Comparison of ENCODE assay signal across 30 cellular contexts in the genomic region with DNA sequence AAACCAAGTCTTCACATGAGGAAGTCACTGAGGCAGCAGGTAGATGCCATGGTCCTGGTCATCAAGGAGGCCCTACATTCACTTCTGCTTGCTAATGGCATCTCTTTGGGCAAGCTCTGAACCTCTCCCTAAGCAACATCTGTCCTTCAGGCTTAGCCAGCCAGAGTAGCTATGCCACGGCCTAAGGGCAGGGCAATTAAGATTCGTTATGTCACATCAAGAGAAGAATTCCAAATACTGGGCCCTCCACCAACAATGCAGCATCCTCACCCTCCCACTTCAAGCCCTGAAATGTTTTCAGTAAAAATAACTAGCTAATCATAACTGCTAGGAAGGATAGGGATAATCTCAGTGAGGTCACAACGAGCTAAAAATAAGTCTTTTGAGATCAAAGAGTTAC.
"Had no signal": no experiment of that assay in that cellular context is flagged by ENCODE, and none has a peak within 500 bp of the region (broad histone marks: within the 10 kb centered on the region; RNA-seq: fewer than 3 reads in every experiment).

No MANE protein-coding gene starts in this region.

- H3K27me3 Mint-ChIP-seq: activated CD4-positive, alpha-beta memory T cell treated with anti-CD3 and anti-CD28 coated beads for 36 hours; activated CD4-positive, alpha-beta T cell treated with anti-CD3 and anti-CD28 coated beads, Interleukin-2, amount 10 ng/mL, durations not matched to agents 7 days and 5 days; activated naive CD8-positive, alpha-beta T cell; T-cell had no signal

- H3K4me3 Mint-ChIP-seq: activated CD4-positive, alpha-beta memory T cell treated with anti-CD3 and anti-CD28 coated beads for 36 hours; activated CD4-positive, alpha-beta T cell treated with anti-CD3 and anti-CD28 coated beads, Interleukin-2, amount 10 ng/mL, durations not matched to agents 7 days and 5 days; activated naive CD8-positive, alpha-beta T cell; activated T-cell treated with anti-CD3 and anti-CD28 coated beads, Interleukin-2, amount 50 U/mL, for 4 hours; T-cell had no signal

- DNase-seq: activated CD4-positive, alpha-beta memory T cell treated with anti-CD3 and anti-CD28 coated beads for 36 hours; activated CD4-positive, alpha-beta T cell treated with anti-CD3 and anti-CD28 coated beads, Interleukin-2, amount 10 ng/mL, durations not matched to agents 7 days and 5 days; activated CD4-positive, CD25-positive, alpha-beta regulatory T cell; activated CD8-positive, alpha-beta memory T cell treated with anti-CD3 and anti-CD28 coated beads for 24 hours; activated effector memory CD4-positive, alpha-beta T cell treated with anti-CD3 and anti-CD28 coated beads, Interleukin-2, amount 50 U/mL, for 16 hours; activated naive CD4-positive, alpha-beta T cell treated with Interleukin-2 at 50 U/mL for 16 hours; activated T-cell treated with anti-CD3 and anti-CD28 coated beads, Interleukin-2, amount 50 U/mL, for 4 hours; amygdala; brain microvascular endothelial cell; cerebellar nuclear complex; MG63; MV-4-11; NCI-H1092 treated with DMSO at 0.1 percent for 48 hours; NCI-H1417 treated with DMSO at 0.1 percent for 48 hours; NCI-H1694 treated with DMSO at 0.1 percent for 48 hours; NCI-H2029 treated with DMSO at 0.1 percent for 48 hours; NCI-H510A treated with DMSO at 0.1 percent for 48 hours; NCI-H69; NK-92 treated with Interleukin-12 subunit alpha and Interleukin-12 subunit beta, amount 100 ng/mL, for 24 hours; Peyer's patch; SHP77; T-cell; T-helper 2 cell; T1000 had no signal

- H3K9me3 ChIP-seq: MG63, Peyer's patch had no signal

- H3K4me1 Mint-ChIP-seq: activated CD4-positive, alpha-beta T cell treated with anti-CD3 and anti-CD28 coated beads, Interleukin-2, amount 10 ng/mL, durations not matched to agents 7 days and 5 days; T-cell had no signal

- H3K9me3 Mint-ChIP-seq: activated CD4-positive, alpha-beta memory T cell treated with anti-CD3 and anti-CD28 coated beads for 36 hours; activated CD4-positive, alpha-beta T cell treated with anti-CD3 and anti-CD28 coated beads, Interleukin-2, amount 10 ng/mL, durations not matched to agents 7 days and 5 days; activated T-cell treated with anti-CD3 and anti-CD28 coated beads, Interleukin-2, amount 50 U/mL, for 4 hours had no signal

- H3K4me3 ChIP-seq: MG63, Peyer's patch, SK-N-MC had no signal

- H3K27me3 ChIP-seq: brain microvascular endothelial cell, MG63, Peyer's patch had no signal

- H3K27ac Mint-ChIP-seq: activated CD4-positive, alpha-beta memory T cell treated with anti-CD3 and anti-CD28 coated beads for 36 hours; activated CD4-positive, alpha-beta T cell treated with anti-CD3 and anti-CD28 coated beads, Interleukin-2, amount 10 ng/mL, durations not matched to agents 7 days and 5 days; activated naive CD8-positive, alpha-beta T cell; T-cell had no signal

- H3K4me2 ChIP-seq: KMS-11 had no signal

- H3K27ac ChIP-seq: brain microvascular endothelial cell, KMS-11, Peyer's patch, RWPE1, SK-N-MC, VCaP had no signal

- H3K4me1 ChIP-seq: Peyer's patch had no signal

- FAIRE-seq: TTC549 had no signal

- H3K36me3 ChIP-seq: brain microvascular endothelial cell, MG63, Peyer's patch had no signal

- H3K36me3 Mint-ChIP-seq: activated CD4-positive, alpha-beta memory T cell treated with anti-CD3 and anti-CD28 coated beads for 36 hours; activated naive CD8-positive, alpha-beta T cell; T-cell had no signal

- H3K9ac ChIP-seq: KMS-11 had no signal

- ATAC-seq: activated T-cell treated with anti-CD3 and anti-CD28 coated beads, Interleukin-2, amount 50 U/mL, for 4 hours; T-cell had no signal
